ENCODE assay signal across 19 cellular contexts in the genomic region with DNA sequence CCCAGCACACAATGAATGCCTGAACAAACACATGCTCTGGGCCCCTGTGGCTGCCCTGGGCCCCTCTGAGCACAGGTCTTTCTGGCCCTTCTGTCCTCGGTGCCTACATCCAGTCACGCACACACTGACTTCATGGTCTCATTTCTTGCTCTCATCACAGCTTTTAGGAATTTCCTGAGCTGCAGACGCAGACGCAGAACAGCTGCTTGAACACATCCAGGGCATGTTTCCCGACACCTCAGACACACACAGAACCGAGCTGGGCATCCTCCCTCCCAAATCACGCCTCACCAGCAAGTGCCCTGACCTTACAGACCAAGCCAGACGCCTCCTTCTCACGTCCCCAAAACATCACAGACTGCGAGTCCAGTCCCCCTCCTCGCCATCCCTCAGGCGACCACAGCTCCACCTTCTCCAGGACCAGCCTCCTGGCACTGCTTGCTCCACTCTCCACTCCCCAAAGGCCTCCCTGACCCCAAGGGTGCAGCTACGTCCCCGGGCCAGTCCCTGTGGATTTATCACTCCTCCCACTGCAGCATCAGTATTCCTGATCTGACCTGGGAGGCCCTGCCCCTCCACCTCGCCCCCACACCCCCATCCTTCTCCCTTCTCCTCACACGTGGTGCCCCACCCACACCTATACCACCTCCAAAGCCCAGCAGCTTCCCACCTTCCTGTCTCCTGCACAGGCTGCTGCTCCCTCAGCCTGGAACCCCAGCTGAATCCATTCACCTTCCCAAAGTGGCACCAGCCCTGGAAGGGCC. TPM values are rescaled to one million over a fixed set of nuclear protein-coding genes. Genes with fewer than 3 reads are reported as not detected.
A peak's percentile ranks its signal among the peaks of the same experiment; 100 is the strongest.
DNase-seq lines count a peak whose midpoint lies in the region; ATAC-seq lines count a peak whose summit lies in the region.
"Had no signal": no experiment of that assay in that cellular context is flagged by ENCODE, and none has a peak within 500 bp of the region (broad histone marks: within the 10 kb centered on the region; RNA-seq: fewer than 3 reads in every experiment).

No MANE protein-coding gene starts in this region.

- H3K4me1 Mint-ChIP-seq in activated naive CD4-positive, alpha-beta T cell treated with anti-CD3 and anti-CD28 coated beads, Interleukin-2, amount 10 ng/mL, durations not matched to agents 7 days and 5 days: no peaks in the 10 kb centered on the region
- H3K4me1 Mint-ChIP-seq in central memory CD8-positive, alpha-beta T cell: peaks cover 10% of the 10 kb centered on the region
- peaks cover under 1 to 6% of the 10 kb centered on the region in 2 donors for H3K4me1 Mint-ChIP-seq in natural killer cell treated with Interleukin-12 subunit alpha and Interleukin-12 subunit beta and Interleukin-15 and Interleukin-18, amount 100 ng/mL, for 72 hours (ENCODE audit: low read depth in 2 of 2)

- ATAC-seq in activated naive CD4-positive, alpha-beta T cell treated with anti-CD3 and anti-CD28 coated beads, Interleukin-2, amount 50 U/mL, for 72 hours: no peak
- no peak for ATAC-seq in central memory CD8-positive, alpha-beta T cell (replicated peaks; ENCODE audit: extremely low read depth, poor library complexity, severe bottlenecking)
- no peak for ATAC-seq in left lobe of liver
- no peak for ATAC-seq in natural killer cell treated with Interleukin-12 subunit alpha and Interleukin-12 subunit beta and Interleukin-15 and Interleukin-18, amount 100 ng/mL, for 72 hours
- ATAC-seq: activated CD4-positive, CD25-positive, alpha-beta regulatory T cell treated with anti-CD3 and anti-CD28 coated beads, Interleukin-2, amount 50 U/mL, for 24 hours; HepG2 had no signal

- H3K27ac Mint-ChIP-seq in activated naive CD4-positive, alpha-beta T cell treated with anti-CD3 and anti-CD28 coated beads, Interleukin-2, amount 50 U/mL, for 72 hours: peak overlapping the region; percentile 40 to 48
- H3K27ac Mint-ChIP-seq in activated naive CD4-positive, alpha-beta T cell treated with anti-CD3 and anti-CD28 coated beads, Interleukin-2, amount 10 ng/mL, durations not matched to agents 7 days and 5 days: no peak overlapping the region
- H3K27ac Mint-ChIP-seq in central memory CD8-positive, alpha-beta T cell (ENCODE audit: low read depth): peak overlapping the region; percentile 10
- peak overlapping the region in 1 of 2 donors; percentile 57 for H3K27ac Mint-ChIP-seq in natural killer cell treated with Interleukin-12 subunit alpha and Interleukin-12 subunit beta and Interleukin-15 and Interleukin-18, amount 100 ng/mL, for 72 hours

- H3K27ac ChIP-seq in temporal lobe (ENCODE audit: low read depth, low read length): peak overlapping the region; percentile 76

- no peaks in the 10 kb centered on the region for H3K36me3 Mint-ChIP-seq in activated naive CD4-positive, alpha-beta T cell treated with anti-CD3 and anti-CD28 coated beads, Interleukin-2, amount 50 U/mL, for 72 hours
- H3K36me3 Mint-ChIP-seq in activated naive CD4-positive, alpha-beta T cell treated with anti-CD3 and anti-CD28 coated beads, Interleukin-2, amount 10 ng/mL, durations not matched to agents 7 days and 5 days: peaks cover 5% of the 10 kb centered on the region
- peaks cover 8% of the 10 kb centered on the region for H3K36me3 Mint-ChIP-seq in central memory CD8-positive, alpha-beta T cell (ENCODE audit: insufficient read depth)
- H3K36me3 Mint-ChIP-seq in natural killer cell treated with Interleukin-12 subunit alpha and Interleukin-12 subunit beta and Interleukin-15 and Interleukin-18, amount 100 ng/mL, for 72 hours: no peaks in the 10 kb centered on the region

- no peak overlapping the region for H3K4me3 Mint-ChIP-seq in activated naive CD4-positive, alpha-beta T cell treated with anti-CD3 and anti-CD28 coated beads, Interleukin-2, amount 10 ng/mL, durations not matched to agents 7 days and 5 days
- no peak overlapping the region for H3K4me3 Mint-ChIP-seq in central memory CD8-positive, alpha-beta T cell
- H3K4me3 Mint-ChIP-seq in natural killer cell treated with Interleukin-12 subunit alpha and Interleukin-12 subunit beta and Interleukin-15 and Interleukin-18, amount 100 ng/mL, for 72 hours: no peak overlapping the region

- H3K27me3 Mint-ChIP-seq in activated naive CD4-positive, alpha-beta T cell treated with anti-CD3 and anti-CD28 coated beads, Interleukin-2, amount 10 ng/mL, durations not matched to agents 7 days and 5 days: no peaks in the 10 kb centered on the region
- no peaks in the 10 kb centered on the region for H3K27me3 Mint-ChIP-seq in central memory CD8-positive, alpha-beta T cell
- H3K27me3 Mint-ChIP-seq in natural killer cell treated with Interleukin-12 subunit alpha and Interleukin-12 subunit beta and Interleukin-15 and Interleukin-18, amount 100 ng/mL, for 72 hours: no peaks in the 10 kb centered on the region

- CTCF ChIA-PET in activated naive CD4-positive, alpha-beta T cell treated with anti-CD3 and anti-CD28 coated beads, Interleukin-2, amount 10 ng/mL, durations not matched to agents 7 days and 5 days (lab: Charles Lee): no interaction called here

- no peak for DNase-seq in activated naive CD4-positive, alpha-beta T cell treated with anti-CD3 and anti-CD28 coated beads, Interleukin-2, amount 50 U/mL, for 72 hours (ENCODE audit: low spot score in 2 of 2)
- no peak for DNase-seq in activated naive CD4-positive, alpha-beta T cell treated with anti-CD3 and anti-CD28 coated beads, Interleukin-2, amount 10 ng/mL, durations not matched to agents 7 days and 5 days
- no peak for DNase-seq in central memory CD8-positive, alpha-beta T cell (ENCODE audit: low spot score in 2 of 2)
- DNase-seq in left lobe of liver (ENCODE audit: low spot score) (peak; percentile 29), amygdala (lab: John Stamatoyannopoulos, UW) (no peak), NCI-H82 treated with DMSO at 0.1 percent for 48 hours (lab: John Stamatoyannopoulos, UW; ENCODE audit: unreplicated experiment) (no peak)
- no peak for DNase-seq in natural killer cell treated with Interleukin-12 subunit alpha and Interleukin-12 subunit beta and Interleukin-15 and Interleukin-18, amount 100 ng/mL, for 72 hours (ENCODE audit: low spot score)
- DNase-seq: ACHN; anterior cingulate cortex; NCI-H2107; occipital lobe; stimulated activated CD8-positive, alpha-beta memory T cell treated with anti-CD3 and anti-CD28 coated beads, Interleukin-4, amount 100 ng/mL, for 48 hours had no signal

- no peaks in the 10 kb centered on the region for H3K9me3 Mint-ChIP-seq in activated naive CD4-positive, alpha-beta T cell treated with anti-CD3 and anti-CD28 coated beads, Interleukin-2, amount 50 U/mL, for 72 hours
- H3K9me3 Mint-ChIP-seq in activated naive CD4-positive, alpha-beta T cell treated with anti-CD3 and anti-CD28 coated beads, Interleukin-2, amount 10 ng/mL, durations not matched to agents 7 days and 5 days: no peaks in the 10 kb centered on the region
- no peaks in the 10 kb centered on the region for H3K9me3 Mint-ChIP-seq in central memory CD8-positive, alpha-beta T cell
- H3K9me3 Mint-ChIP-seq in natural killer cell treated with Interleukin-12 subunit alpha and Interleukin-12 subunit beta and Interleukin-15 and Interleukin-18, amount 100 ng/mL, for 72 hours: no peaks in the 10 kb centered on the region

RNA-seq across cellular contexts. Expression of gene SIRT3, which starts 12.9 kb away (rescaled TPM):
- 10 to 100 TPM; 11.7 to 38.7 TPM for total RNA-seq in activated naive CD4-positive, alpha-beta T cell treated with anti-CD3 and anti-CD28 coated beads, Interleukin-2, amount 50 U/mL, for 72 hours
- total RNA-seq in left lobe of liver (21.4 TPM), temporal lobe (12.3 TPM)
- 10 to 100 TPM; 13.7 to 16.3 TPM for total RNA-seq in natural killer cell treated with Interleukin-12 subunit alpha and Interleukin-12 subunit beta and Interleukin-15 and Interleukin-18, amount 100 ng/mL, for 72 hours

RNA-seq across cellular contexts. Expression of gene PSMD13, which starts 13.6 kb away (rescaled TPM):
- 100 to 1,000 TPM; 196 to 273 TPM for total RNA-seq in activated naive CD4-positive, alpha-beta T cell treated with anti-CD3 and anti-CD28 coated beads, Interleukin-2, amount 50 U/mL, for 72 hours
- total RNA-seq in left lobe of liver (49.5 TPM), temporal lobe (73.0 TPM)
- total RNA-seq in natural killer cell treated with Interleukin-12 subunit alpha and Interleukin-12 subunit beta and Interleukin-15 and Interleukin-18, amount 100 ng/mL, for 72 hours: 100 to 1,000 TPM; 204 to 263 TPM

RNA-seq across cellular contexts. Expression of gene RIC8A, which starts 15.7 kb away (rescaled TPM):
- total RNA-seq in activated naive CD4-positive, alpha-beta T cell treated with anti-CD3 and anti-CD28 coated beads, Interleukin-2, amount 50 U/mL, for 72 hours: 100 to 1,000 TPM; 110 to 179 TPM
- 31.4 TPM for total RNA-seq in left lobe of liver
- total RNA-seq in temporal lobe: 66.9 TPM
- total RNA-seq in natural killer cell treated with Interleukin-12 subunit alpha and Interleukin-12 subunit beta and Interleukin-15 and Interleukin-18, amount 100 ng/mL, for 72 hours: 100 to 1,000 TPM; 130 to 148 TPM

RNA-seq across cellular contexts. Expression of gene BET1L, which starts 16.0 kb away (rescaled TPM):
- 10 to 100 TPM; 53.3 to 81.6 TPM for total RNA-seq in activated naive CD4-positive, alpha-beta T cell treated with anti-CD3 and anti-CD28 coated beads, Interleukin-2, amount 50 U/mL, for 72 hours
- total RNA-seq in left lobe of liver (33.6 TPM), temporal lobe (6.6 TPM)
- 10 to 100 TPM; 43.6 to 51.4 TPM for total RNA-seq in natural killer cell treated with Interleukin-12 subunit alpha and Interleukin-12 subunit beta and Interleukin-15 and Interleukin-18, amount 100 ng/mL, for 72 hours

RNA-seq across cellular contexts. Expression of gene SCGB1C1, which starts 30.3 kb away (rescaled TPM):
- total RNA-seq in activated naive CD4-positive, alpha-beta T cell treated with anti-CD3 and anti-CD28 coated beads, Interleukin-2, amount 50 U/mL, for 72 hours: under 1 TPM in 1 of 2 donors, not detected in 1; 0.64 TPM
- total RNA-seq in left lobe of liver (not detected), temporal lobe (not detected)
- total RNA-seq in natural killer cell treated with Interleukin-12 subunit alpha and Interleukin-12 subunit beta and Interleukin-15 and Interleukin-18, amount 100 ng/mL, for 72 hours: not detected
- total RNA-seq: cerebellum, HepG2, lower leg skin, occipital lobe, right cardiac atrium, subcutaneous adipose tissue had no signal
